8 cellular contexts compared by ENCODE assay signal in genomic region chr5:112878760-112879159, GRCh38. TPM values are rescaled to one million over a fixed set of nuclear protein-coding genes. Genes with fewer than 3 reads are reported as not detected.
DNase-seq lines count a peak whose midpoint lies in the region; ATAC-seq, FAIRE-seq and TF ChIP-seq lines count a peak whose summit lies in the region.

No MANE protein-coding gene starts in this region.

- H3K4me3 ChIP-seq in A549 = no peak overlapping the region
- no peak overlapping the region for H3K4me3 ChIP-seq in kidney epithelial cell (ENCODE audit: low read depth, low read length)

- no peak for TF ChIP-seq POLR2A in A549 (IDR thresholded peaks at IDR 0.05; ENCODE audit: low read length)

- 76% methylated on average over 4 of the region's 4 CpGs for WGBS in A549 (ENCODE audit: missing lambda C conversion rate)

- H3K4me2 ChIP-seq in A549 = no peak overlapping the region

- H3K27me3 ChIP-seq in kidney epithelial cell (ENCODE audit: control insufficient read depth, insufficient read depth, low read length) = no peaks in the 10 kb centered on the region

- no peak for FAIRE-seq in A549 (lab: Jason Lieb, UNC)

- no peak for ATAC-seq in A549
- peak; percentile 62 for ATAC-seq in HG02763 (IDR thresholded peaks at IDR 0.05; ENCODE audit: unreplicated experiment)
- no peak for ATAC-seq in GM21515 (IDR thresholded peaks at IDR 0.05; ENCODE audit: unreplicated experiment)

- TF ChIP-seq CTCF in A549 (IDR thresholded peaks at IDR 0.05) (no peak), kidney epithelial cell (IDR thresholded peaks at IDR 0.05; ENCODE audit: insufficient read depth, low read length, poor library complexity, severe bottlenecking) (no peak)

- H3K27ac ChIP-seq in A549 = no peak overlapping the region

- POLR2A ChIA-PET in A549 (lab: Yijun Ruan, JAX) = no interaction called here

- H3K4me1 ChIP-seq in A549 = peaks cover 12% of the 10 kb centered on the region; the same call in 2 of the 3 replicates

- H3K9me3 ChIP-seq in A549 = no peaks in the 10 kb centered on the region

- no peak for DNase-seq in A549 (ENCODE audit: low read depth in 1 of 2, low spot score in 1 of 2)
- peak; percentile 40 for DNase-seq in activated T-cell treated with anti-CD3 and anti-CD28 coated beads for 24 hours (ENCODE audit: low read depth)
- peak; percentile 29 for DNase-seq in kidney epithelial cell (ENCODE audit: low read depth)
- DNase-seq in NCI-H1092 (lab: John Stamatoyannopoulos, UW) = no peak
- no peak for DNase-seq in HCEC 1CT
- no peak for DNase-seq in NCI-H1694 treated with DMSO at 0.1 percent for 48 hours (lab: John Stamatoyannopoulos, UW)

- no peak for TF ChIP-seq EP300 in A549 (IDR thresholded peaks at IDR 0.05)

- no peak for TF ChIP-seq RAD21 in A549 (conservative IDR thresholded peaks at IDR 0.05 in 1 of 2, IDR thresholded peaks at IDR 0.05 in 1 of 2)

- no peaks in the 10 kb centered on the region for H3K36me3 ChIP-seq in kidney epithelial cell (ENCODE audit: control insufficient read depth, insufficient read depth, low read length)

- CTCF ChIA-PET in A549 (lab: Yijun Ruan, JAX) = interaction anchor here (1.1 kb wide), 1 partner anchor 11 kb away, joined by 3 read pairs; no protein-coding TSS in a partner anchor

TF ChIP-seq in A549, 52 proteins besides CTCF, POLR2A, EP300 and RAD21:
- no peak for TF ChIP-seq BHLHE40 (IDR thresholded peaks at IDR 0.05; ENCODE audit: low read depth, low read length)
- TF ChIP-seq FOSL2 (IDR thresholded peaks at IDR 0.05) = no peak
- 0 out of 2 replicates have a peak, but pooled peaks have one; percentile 15 for TF ChIP-seq FOSL2 (CRISPR knock-in tag; IDR thresholded peaks at IDR 0.05)
TF ChIP-seq in A549: peak in this region for 1.

RNA-seq across cellular contexts. Expression of gene SRP19, which starts 17.7 kb away (rescaled TPM):
- polyA plus RNA-seq in A549 (2011; rRNA removed) (79.3 and 144 TPM in 2 replicates), A549 (2017; fragmentation: RNase III; extraction: RNeasy Plus Mini Kit Qiagen cat#74134 plus additional on column Dnase treatment) (93.5 to 102 TPM (median 99.2 TPM) in 3 replicates)
- 27.6 and 36.8 TPM in 2 replicates for polyA plus RNA-seq in A549 (2012; cell fraction: cytosol; rRNA removed)
- polyA plus RNA-seq in A549 (2012; cell fraction: nucleus; rRNA removed) = 6.0 and 10.4 TPM in 2 replicates
- polyA minus RNA-seq in A549 (2011; rRNA and poly(A)+ RNA removed) = 5.5 and 10.3 TPM in 2 replicates
- total RNA-seq in kidney epithelial cell = 96.7 and 139 TPM in 2 replicates

RNA-seq across cellular contexts. Expression of gene REEP5, which starts 43.3 kb away (rescaled TPM):
- 164 and 208 TPM in 2 replicates for polyA plus RNA-seq in A549 (2011; rRNA removed)
- 157 and 170 TPM in 2 replicates for polyA plus RNA-seq in A549 (2012; cell fraction: cytosol; rRNA removed)
- 36.4 and 53.7 TPM in 2 replicates for polyA plus RNA-seq in A549 (2012; cell fraction: nucleus; rRNA removed)
- 123 to 139 TPM (median 134 TPM) in 3 replicates for polyA plus RNA-seq in A549 (2017; fragmentation: RNase III; extraction: RNeasy Plus Mini Kit Qiagen cat#74134 plus additional on column Dnase treatment)
- polyA minus RNA-seq in A549 (2011; rRNA and poly(A)+ RNA removed) = 195 and 198 TPM in 2 replicates
- total RNA-seq in kidney epithelial cell = 74.6 and 79.4 TPM in 2 replicates

Comparison
In these comparisons a context has a peak if more than half of its experiments do, and no peak if none do; other contexts are left out.
1. DNase-seq: peak in activated T-cell treated with anti-CD3 and anti-CD28 coated beads for 24 hours (single experiment) and kidney epithelial cell (single experiment); none in A549 (0 of 2), NCI-H1092 (single experiment), HCEC 1CT (single experiment) and NCI-H1694 treated with DMSO at 0.1 percent for 48 hours (single experiment).